Comparison of ENCODE assay signal across 1 cellular context in the genomic region with DNA sequence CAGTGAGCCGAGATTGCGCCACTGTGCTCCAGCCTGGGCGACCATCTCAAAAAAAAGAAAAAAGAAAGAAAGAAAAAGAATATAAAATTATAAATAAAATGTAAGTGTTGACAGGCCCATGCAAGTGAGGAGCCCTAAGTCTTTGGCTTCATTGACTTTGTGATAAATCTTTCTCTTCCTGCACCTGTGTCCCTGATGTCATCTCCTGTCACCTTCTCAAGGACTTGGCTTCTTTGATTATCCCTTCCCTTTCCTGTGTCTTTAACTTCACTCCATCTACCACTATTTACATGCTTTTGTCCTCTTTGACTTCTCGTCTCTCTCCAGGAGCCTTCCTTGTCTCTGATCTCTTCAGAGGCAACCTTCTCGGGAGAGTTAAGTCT.
TF ChIP-seq lines count a peak whose summit lies in the region.

No MANE protein-coding gene starts in this region.

TF ChIP-seq in GM12878, 131 proteins besides CTCF, POLR2A, EP300 and RAD21:
- TF ChIP-seq, protein P1, sequence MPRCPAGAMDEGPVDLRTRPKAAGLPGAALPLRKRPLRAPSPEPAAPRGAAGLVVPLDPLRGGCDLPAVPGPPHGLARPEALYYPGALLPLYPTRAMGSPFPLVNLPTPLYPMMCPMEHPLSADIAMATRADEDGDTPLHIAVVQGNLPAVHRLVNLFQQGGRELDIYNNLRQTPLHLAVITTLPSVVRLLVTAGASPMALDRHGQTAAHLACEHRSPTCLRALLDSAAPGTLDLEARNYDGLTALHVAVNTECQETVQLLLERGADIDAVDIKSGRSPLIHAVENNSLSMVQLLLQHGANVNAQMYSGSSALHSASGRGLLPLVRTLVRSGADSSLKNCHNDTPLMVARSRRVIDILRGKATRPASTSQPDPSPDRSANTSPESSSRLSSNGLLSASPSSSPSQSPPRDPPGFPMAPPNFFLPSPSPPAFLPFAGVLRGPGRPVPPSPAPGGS (IDR thresholded peaks at IDR 0.05; ENCODE audit: borderline replicate concordance, insufficient read depth, low read depth, low read length, poor library complexity, severe bottlenecking) = no peak
- no peak for TF ChIP-seq RB1 (IDR thresholded peaks at IDR 0.05; ENCODE audit: borderline replicate concordance)
- TF ChIP-seq SMAD1 (IDR thresholded peaks at IDR 0.05; ENCODE audit: low read depth, partially characterized antibody) = no peak
- TF ChIP-seq, protein P2, sequence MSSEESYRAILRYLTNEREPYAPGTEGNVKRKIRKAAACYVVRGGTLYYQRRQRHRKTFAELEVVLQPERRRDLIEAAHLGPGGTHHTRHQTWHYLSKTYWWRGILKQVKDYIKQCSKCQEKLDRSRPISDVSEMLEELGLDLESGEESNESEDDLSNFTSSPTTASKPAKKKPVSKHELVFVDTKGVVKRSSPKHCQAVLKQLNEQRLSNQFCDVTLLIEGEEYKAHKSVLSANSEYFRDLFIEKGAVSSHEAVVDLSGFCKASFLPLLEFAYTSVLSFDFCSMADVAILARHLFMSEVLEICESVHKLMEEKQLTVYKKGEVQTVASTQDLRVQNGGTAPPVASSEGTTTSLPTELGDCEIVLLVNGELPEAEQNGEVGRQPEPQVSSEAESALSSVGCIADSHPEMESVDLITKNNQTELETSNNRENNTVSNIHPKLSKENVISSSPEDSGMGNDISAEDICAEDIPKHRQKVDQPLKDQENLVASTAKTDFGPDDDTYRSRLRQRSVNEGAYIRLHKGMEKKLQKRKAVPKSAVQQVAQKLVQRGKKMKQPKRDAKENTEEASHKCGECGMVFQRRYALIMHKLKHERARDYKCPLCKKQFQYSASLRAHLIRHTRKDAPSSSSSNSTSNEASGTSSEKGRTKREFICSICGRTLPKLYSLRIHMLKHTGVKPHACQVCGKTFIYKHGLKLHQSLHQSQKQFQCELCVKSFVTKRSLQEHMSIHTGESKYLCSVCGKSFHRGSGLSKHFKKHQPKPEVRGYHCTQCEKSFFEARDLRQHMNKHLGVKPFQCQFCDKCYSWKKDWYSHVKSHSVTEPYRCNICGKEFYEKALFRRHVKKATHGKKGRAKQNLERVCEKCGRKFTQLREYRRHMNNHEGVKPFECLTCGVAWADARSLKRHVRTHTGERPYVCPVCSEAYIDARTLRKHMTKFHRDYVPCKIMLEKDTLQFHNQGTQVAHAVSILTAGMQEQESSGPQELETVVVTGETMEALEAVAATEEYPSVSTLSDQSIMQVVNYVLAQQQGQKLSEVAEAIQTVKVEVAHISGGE (CRISPR knock-in tag; IDR thresholded peaks at IDR 0.05) = no peak
- no peak for TF ChIP-seq SP1 (IDR thresholded peaks at IDR 0.05; ENCODE audit: low read depth, low read length)
- TF ChIP-seq ZNF217 (IDR thresholded peaks at IDR 0.05) = no peak
- TF ChIP-seq, protein P3, sequence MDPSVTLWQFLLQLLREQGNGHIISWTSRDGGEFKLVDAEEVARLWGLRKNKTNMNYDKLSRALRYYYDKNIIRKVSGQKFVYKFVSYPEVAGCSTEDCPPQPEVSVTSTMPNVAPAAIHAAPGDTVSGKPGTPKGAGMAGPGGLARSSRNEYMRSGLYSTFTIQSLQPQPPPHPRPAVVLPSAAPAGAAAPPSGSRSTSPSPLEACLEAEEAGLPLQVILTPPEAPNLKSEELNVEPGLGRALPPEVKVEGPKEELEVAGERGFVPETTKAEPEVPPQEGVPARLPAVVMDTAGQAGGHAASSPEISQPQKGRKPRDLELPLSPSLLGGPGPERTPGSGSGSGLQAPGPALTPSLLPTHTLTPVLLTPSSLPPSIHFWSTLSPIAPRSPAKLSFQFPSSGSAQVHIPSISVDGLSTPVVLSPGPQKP (IDR thresholded peaks at IDR 0.05; ENCODE audit: low read depth, low read length) = no peak
- TF ChIP-seq TCF12 (IDR thresholded peaks at IDR 0.05; ENCODE audit: low read depth, low read length) = no peak
- no peak for TF ChIP-seq ZNF622 (IDR thresholded peaks at IDR 0.05)
- TF ChIP-seq HCFC1 (IDR thresholded peaks at IDR 0.05; ENCODE audit: low read length) = no peak
- TF ChIP-seq, protein P4, sequence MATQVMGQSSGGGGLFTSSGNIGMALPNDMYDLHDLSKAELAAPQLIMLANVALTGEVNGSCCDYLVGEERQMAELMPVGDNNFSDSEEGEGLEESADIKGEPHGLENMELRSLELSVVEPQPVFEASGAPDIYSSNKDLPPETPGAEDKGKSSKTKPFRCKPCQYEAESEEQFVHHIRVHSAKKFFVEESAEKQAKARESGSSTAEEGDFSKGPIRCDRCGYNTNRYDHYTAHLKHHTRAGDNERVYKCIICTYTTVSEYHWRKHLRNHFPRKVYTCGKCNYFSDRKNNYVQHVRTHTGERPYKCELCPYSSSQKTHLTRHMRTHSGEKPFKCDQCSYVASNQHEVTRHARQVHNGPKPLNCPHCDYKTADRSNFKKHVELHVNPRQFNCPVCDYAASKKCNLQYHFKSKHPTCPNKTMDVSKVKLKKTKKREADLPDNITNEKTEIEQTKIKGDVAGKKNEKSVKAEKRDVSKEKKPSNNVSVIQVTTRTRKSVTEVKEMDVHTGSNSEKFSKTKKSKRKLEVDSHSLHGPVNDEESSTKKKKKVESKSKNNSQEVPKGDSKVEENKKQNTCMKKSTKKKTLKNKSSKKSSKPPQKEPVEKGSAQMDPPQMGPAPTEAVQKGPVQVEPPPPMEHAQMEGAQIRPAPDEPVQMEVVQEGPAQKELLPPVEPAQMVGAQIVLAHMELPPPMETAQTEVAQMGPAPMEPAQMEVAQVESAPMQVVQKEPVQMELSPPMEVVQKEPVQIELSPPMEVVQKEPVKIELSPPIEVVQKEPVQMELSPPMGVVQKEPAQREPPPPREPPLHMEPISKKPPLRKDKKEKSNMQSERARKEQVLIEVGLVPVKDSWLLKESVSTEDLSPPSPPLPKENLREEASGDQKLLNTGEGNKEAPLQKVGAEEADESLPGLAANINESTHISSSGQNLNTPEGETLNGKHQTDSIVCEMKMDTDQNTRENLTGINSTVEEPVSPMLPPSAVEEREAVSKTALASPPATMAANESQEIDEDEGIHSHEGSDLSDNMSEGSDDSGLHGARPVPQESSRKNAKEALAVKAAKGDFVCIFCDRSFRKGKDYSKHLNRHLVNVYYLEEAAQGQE (IDR thresholded peaks at IDR 0.05; ENCODE audit: low read depth, low read length) = no peak
- TF ChIP-seq SMAD5 (IDR thresholded peaks at IDR 0.05; ENCODE audit: low read depth) = no peak
- TF ChIP-seq YBX1 (IDR thresholded peaks at IDR 0.05) = no peak
- TF ChIP-seq, protein P5, sequence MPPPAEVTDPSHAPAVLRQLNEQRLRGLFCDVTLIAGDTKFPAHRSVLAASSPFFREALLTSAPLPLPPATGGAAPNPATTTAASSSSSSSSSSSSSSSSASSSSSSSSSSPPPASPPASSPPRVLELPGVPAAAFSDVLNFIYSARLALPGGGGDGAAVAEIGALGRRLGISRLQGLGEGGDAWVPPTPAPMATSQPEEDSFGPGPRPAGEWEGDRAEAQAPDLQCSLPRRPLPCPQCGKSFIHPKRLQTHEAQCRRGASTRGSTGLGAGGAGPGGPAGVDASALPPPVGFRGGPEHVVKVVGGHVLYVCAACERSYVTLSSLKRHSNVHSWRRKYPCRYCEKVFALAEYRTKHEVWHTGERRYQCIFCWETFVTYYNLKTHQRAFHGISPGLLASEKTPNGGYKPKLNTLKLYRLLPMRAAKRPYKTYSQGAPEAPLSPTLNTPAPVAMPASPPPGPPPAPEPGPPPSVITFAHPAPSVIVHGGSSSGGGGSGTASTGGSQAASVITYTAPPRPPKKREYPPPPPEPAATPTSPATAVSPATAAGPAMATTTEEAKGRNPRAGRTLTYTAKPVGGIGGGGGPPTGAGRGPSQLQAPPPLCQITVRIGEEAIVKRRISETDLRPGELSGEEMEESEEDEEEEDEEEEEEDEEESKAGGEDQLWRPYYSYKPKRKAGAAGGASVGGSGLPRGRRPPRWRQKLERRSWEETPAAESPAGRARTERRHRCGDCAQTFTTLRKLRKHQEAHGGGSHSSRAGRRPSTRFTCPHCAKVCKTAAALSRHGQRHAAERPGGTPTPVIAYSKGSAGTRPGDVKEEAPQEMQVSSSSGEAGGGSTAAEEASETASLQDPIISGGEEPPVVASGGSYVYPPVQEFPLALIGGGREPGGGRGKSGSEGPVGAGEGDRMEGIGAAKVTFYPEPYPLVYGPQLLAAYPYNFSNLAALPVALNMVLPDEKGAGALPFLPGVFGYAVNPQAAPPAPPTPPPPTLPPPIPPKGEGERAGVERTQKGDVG (CRISPR knock-in tag; IDR thresholded peaks at IDR 0.05) = no peak
